In the genomic region with DNA sequence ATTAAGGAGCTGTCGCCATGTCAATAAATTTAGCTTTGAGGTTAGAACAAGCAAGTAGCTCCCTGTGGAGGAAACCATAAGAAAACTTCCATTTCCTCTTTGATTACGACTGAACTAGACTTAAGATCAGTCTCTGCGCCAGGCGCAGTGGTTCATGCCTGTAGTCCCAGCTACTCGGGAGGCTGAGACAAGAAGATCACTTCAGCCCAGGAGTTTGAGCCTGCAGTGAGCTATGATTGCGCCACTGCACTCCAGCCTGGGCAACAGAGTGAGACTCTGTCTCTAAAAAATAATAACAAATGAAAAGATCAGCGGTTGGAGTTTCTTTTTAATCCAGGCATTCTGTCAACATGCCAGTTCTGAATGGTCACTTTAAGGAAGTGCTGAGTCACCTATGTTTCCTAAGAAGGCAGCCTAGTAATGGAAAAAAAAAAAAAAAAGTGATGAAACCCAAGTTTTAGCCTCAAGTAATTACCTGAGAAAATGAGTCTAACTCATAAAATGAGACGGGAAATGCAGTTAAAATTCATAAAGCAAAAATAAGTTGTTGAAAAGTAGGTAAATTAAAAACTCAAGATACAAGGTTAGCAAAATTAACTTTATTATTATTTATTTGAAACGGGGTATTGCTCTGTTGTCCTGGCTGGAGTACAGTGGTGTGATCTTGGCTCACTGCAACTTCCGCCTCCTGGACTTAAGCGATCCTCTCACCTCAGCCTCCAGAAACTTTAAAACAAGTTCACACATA, we compare ENCODE assay signal across 8 cellular contexts. TPM values are rescaled to one million over a fixed set of nuclear protein-coding genes. Genes with fewer than 3 reads are reported as not detected.
A peak's percentile ranks its signal among the peaks of the same experiment; 100 is the strongest.
DNase-seq lines count a peak whose midpoint lies in the region; ATAC-seq and TF ChIP-seq lines count a peak whose summit lies in the region.

No MANE protein-coding gene starts in this region.

- H3K4me3 ChIP-seq in AG04449 (ENCODE audit: low read depth, low read length) (no peak overlapping the region), kidney epithelial cell (ENCODE audit: low read depth, low read length) (no peak overlapping the region)

- H3K36me3 Mint-ChIP-seq in activated naive CD8-positive, alpha-beta T cell treated with anti-CD3 and anti-CD28 coated beads, Interleukin-2, amount 10 ng/mL, durations not matched to agents 7 days and 5 days, result peaks cover 15% of the 10 kb centered on the region

- no peaks in the 10 kb centered on the region for H3K36me3 ChIP-seq in kidney epithelial cell (ENCODE audit: control insufficient read depth, insufficient read depth, low read length)

- CTCF ChIA-PET in AG04449 (lab: Yijun Ruan, JAX), result interaction anchor here (1.2 kb wide), 1 partner anchor 12 kb away, joined by 4 read pairs; no protein-coding TSS in a partner anchor

- no peaks in the 10 kb centered on the region for H3K9me3 Mint-ChIP-seq in activated naive CD8-positive, alpha-beta T cell treated with anti-CD3 and anti-CD28 coated beads, Interleukin-2, amount 10 ng/mL, durations not matched to agents 7 days and 5 days

- ATAC-seq in HG03103 (IDR thresholded peaks at IDR 0.05; ENCODE audit: low read depth, unreplicated experiment), result peak; percentile 61
- no peak for ATAC-seq in activated naive CD8-positive, alpha-beta T cell treated with anti-CD3 and anti-CD28 coated beads, Interleukin-2, amount 10 ng/mL, durations not matched to agents 7 days and 5 days (ENCODE audit: low read depth)
- ATAC-seq in GM21526 (IDR thresholded peaks at IDR 0.05; ENCODE audit: low FRiP score, unreplicated experiment), result no peak

- DNase-seq in AG04449 (ENCODE audit: low read depth, low spot score) (peak; percentile 14), kidney epithelial cell (ENCODE audit: low read depth) (peak; percentile 50), NCI-H1092 (lab: John Stamatoyannopoulos, UW) (no peak), NCI-H2107 treated with DMSO at 0.1 percent for 48 hours (lab: John Stamatoyannopoulos, UW; ENCODE audit: unreplicated experiment) (no peak), DMS153 treated with DMSO at 0.1 percent for 48 hours (lab: John Stamatoyannopoulos, UW; ENCODE audit: unreplicated experiment) (no peak)
- no peak for DNase-seq in activated naive CD8-positive, alpha-beta T cell treated with anti-CD3 and anti-CD28 coated beads, Interleukin-2, amount 10 ng/mL, durations not matched to agents 7 days and 5 days

- peak overlapping the region; percentile 17 for H3K27ac Mint-ChIP-seq in activated naive CD8-positive, alpha-beta T cell treated with anti-CD3 and anti-CD28 coated beads, Interleukin-2, amount 10 ng/mL, durations not matched to agents 7 days and 5 days

- no peak overlapping the region for H3K4me3 Mint-ChIP-seq in activated naive CD8-positive, alpha-beta T cell treated with anti-CD3 and anti-CD28 coated beads, Interleukin-2, amount 10 ng/mL, durations not matched to agents 7 days and 5 days

- no peaks in the 10 kb centered on the region for H3K27me3 Mint-ChIP-seq in activated naive CD8-positive, alpha-beta T cell treated with anti-CD3 and anti-CD28 coated beads, Interleukin-2, amount 10 ng/mL, durations not matched to agents 7 days and 5 days

- H3K4me1 Mint-ChIP-seq in activated naive CD8-positive, alpha-beta T cell treated with anti-CD3 and anti-CD28 coated beads, Interleukin-2, amount 10 ng/mL, durations not matched to agents 7 days and 5 days, result peaks cover 9% of the 10 kb centered on the region

- POLR2A ChIA-PET in AG04449 (lab: Yijun Ruan, JAX), result interaction anchor here (2.3 kb wide), 1 partner anchor 10 kb away, joined by 7 read pairs; the partner anchor contains the start of gene C18orf32
- POLR2A ChIA-PET in activated naive CD8-positive, alpha-beta T cell treated with anti-CD3 and anti-CD28 coated beads, Interleukin-2, amount 10 ng/mL, durations not matched to agents 7 days and 5 days (lab: Charles Lee), result interaction anchor here (2.5 kb wide), 1 partner anchor 10 kb away, joined by 12 read pairs; the partner anchor contains the start of gene C18orf32

- no peaks in the 10 kb centered on the region for H3K27me3 ChIP-seq in kidney epithelial cell (ENCODE audit: control insufficient read depth, insufficient read depth, low read length)

- TF ChIP-seq CTCF in AG04449 (IDR thresholded peaks at IDR 0.05; ENCODE audit: insufficient read depth, low read length, missing control alignments) (no peak), kidney epithelial cell (IDR thresholded peaks at IDR 0.05; ENCODE audit: insufficient read depth, low read length, poor library complexity, severe bottlenecking) (no peak)

RNA-seq across cellular contexts. Expression of gene C18orf32, which starts 10.2 kb away (rescaled TPM):
- total RNA-seq in activated naive CD8-positive, alpha-beta T cell treated with anti-CD3 and anti-CD28 coated beads, Interleukin-2, amount 10 ng/mL, durations not matched to agents 7 days and 5 days, result 10 to 100 TPM; 26.9 to 29.1 TPM
- total RNA-seq in kidney epithelial cell, result 44.5 and 50.4 TPM in 2 replicates

RNA-seq across cellular contexts. Expression of gene RPL17, which starts 15.4 kb away (rescaled TPM):
- 1,000 to 10,000 TPM; 1,490 to 1,572 TPM for total RNA-seq in activated naive CD8-positive, alpha-beta T cell treated with anti-CD3 and anti-CD28 coated beads, Interleukin-2, amount 10 ng/mL, durations not matched to agents 7 days and 5 days
- total RNA-seq in kidney epithelial cell, result 1,734 and 1,997 TPM in 2 replicates

RNA-seq across cellular contexts. Expression of gene DYM, which starts 16.4 kb away (rescaled TPM):
- total RNA-seq in activated naive CD8-positive, alpha-beta T cell treated with anti-CD3 and anti-CD28 coated beads, Interleukin-2, amount 10 ng/mL, durations not matched to agents 7 days and 5 days, result 10 to 100 TPM; 60.4 to 69.6 TPM
- 65.1 and 73.2 TPM in 2 replicates for total RNA-seq in kidney epithelial cell

Comparison
In these comparisons a context has a peak if more than half of its experiments do, and no peak if none do; other contexts are left out.
1. DNase-seq: peak in AG04449 (single experiment) and kidney epithelial cell (single experiment); none in activated naive CD8-positive, alpha-beta T cell treated with anti-CD3 and anti-CD28 coated beads, Interleukin-2, amount 10 ng/mL, durations not matched to agents 7 days and 5 days (single experiment), NCI-H1092 (single experiment), NCI-H2107 treated with DMSO at 0.1 percent for 48 hours (single experiment) and DMS153 treated with DMSO at 0.1 percent for 48 hours (single experiment).